8 cellular contexts compared by ENCODE assay signal in the genomic region with DNA sequence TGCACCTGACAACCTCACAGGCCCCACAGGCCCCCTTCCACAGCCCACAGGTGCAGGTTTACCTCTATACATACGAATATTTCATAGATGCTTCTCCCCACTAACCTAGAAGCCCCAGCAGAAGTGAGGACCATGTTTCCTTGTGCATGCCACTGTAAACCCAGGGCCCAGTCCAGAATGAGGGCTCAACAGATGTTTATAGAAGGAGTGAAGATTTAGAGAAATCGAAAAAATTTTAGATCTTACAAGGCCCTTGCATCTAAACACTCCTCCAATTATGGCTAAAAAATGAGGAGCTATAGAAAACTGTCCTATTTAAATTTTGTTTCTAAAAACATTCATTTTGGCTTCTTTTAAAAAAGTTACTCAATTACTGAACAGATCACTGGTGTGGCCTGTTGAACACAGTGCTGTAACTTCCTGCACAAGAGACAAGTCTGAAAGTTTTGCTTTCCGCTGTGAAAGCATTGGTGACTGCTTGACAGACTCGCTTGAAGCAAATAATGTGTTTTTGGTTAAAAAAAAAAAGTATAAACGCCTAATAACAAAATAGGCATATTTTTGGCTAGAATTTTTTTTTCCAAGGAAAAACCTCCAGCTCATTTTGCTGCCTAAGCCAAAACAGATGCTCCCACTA. TPM values are rescaled to one million over a fixed set of nuclear protein-coding genes. Genes with fewer than 3 reads are reported as not detected.
DNase-seq lines count a peak whose midpoint lies in the region; ATAC-seq and TF ChIP-seq lines count a peak whose summit lies in the region.

No MANE protein-coding gene starts in this region.

- ATAC-seq in HG02798 (IDR thresholded peaks at IDR 0.05; ENCODE audit: poor library complexity, unreplicated experiment) (no peak), GM18502 (IDR thresholded peaks at IDR 0.05; ENCODE audit: poor library complexity, unreplicated experiment) (no peak), esophagus mucosa (no peak)

- POLR2A ChIA-PET in GM10248 (lab: Yijun Ruan, JAX): no interaction called here

- DNase-seq in GM10248 (ENCODE audit: extremely low spot score): peak; percentile 47
- DNase-seq in KBM-7: peak; percentile 39
- no peak for DNase-seq in brain microvascular endothelial cell
- DNase-seq in lung microvascular endothelial cell (ENCODE audit: low read depth in 2 of 2): peak; percentile 39 to 52
- DNase-seq in stimulated activated CD4-positive, alpha-beta T cell treated with anti-CD3 and anti-CD28 coated beads, Interleukin-4, amount 100 ng/mL, for 1 hour: no peak

- CTCF ChIA-PET in GM10248 (lab: Yijun Ruan, JAX): interaction anchor here (0.8 to 2.9 kb wide), 13 partner anchors 9 to 300 kb away, joined by 3 to 20 read pairs (median 4); no protein-coding TSS in a partner anchor

- TF ChIP-seq CTCF in GM10248 (IDR thresholded peaks at IDR 0.05; ENCODE audit: control extremely low read depth, extremely low read depth, low read depth, missing control alignments) (no peak), brain microvascular endothelial cell (IDR thresholded peaks at IDR 0.05; ENCODE audit: low read depth, low read length, missing control alignments) (no peak)

- no peaks in the 10 kb centered on the region for H3K36me3 ChIP-seq in brain microvascular endothelial cell (replicated peaks)

- H3K27me3 ChIP-seq in brain microvascular endothelial cell (replicated peaks): no peaks in the 10 kb centered on the region

- H3K4me3 ChIP-seq in brain microvascular endothelial cell (ENCODE audit: low read depth, low read length): peak overlapping the region; percentile 77

- in situ Hi-C loops in KBM-7 (cut with MboI; ENCODE audit: low pct_unique_long_range_greater_than_20kb, low sequenced_read_pairs) (no loop called here), brain microvascular endothelial cell (cut with HindIII; ENCODE audit: low pct_ligation_motif_present, low sequenced_read_pairs) (no loop called here)

- H3K27ac ChIP-seq in brain microvascular endothelial cell: no peak overlapping the region

RNA-seq across cellular contexts. Expression of a gene that starts 1.2 kb away (rescaled TPM):
- total RNA-seq in lung microvascular endothelial cell (16.6 and 24.2 TPM in 2 replicates), esophagus mucosa (11.3 TPM)

RNA-seq across cellular contexts. Expression of a gene that starts 49.2 kb away (rescaled TPM):
- total RNA-seq in lung microvascular endothelial cell (25.7 and 27.8 TPM in 2 replicates), esophagus mucosa (23.3 TPM)

Comparison
In these comparisons a context has a peak if more than half of its experiments do, and no peak if none do; other contexts are left out.
1. DNase-seq: peak in GM10248 (single experiment), KBM-7 (single experiment) and lung microvascular endothelial cell (2 of 2); none in brain microvascular endothelial cell (single experiment) and stimulated activated CD4-positive, alpha-beta T cell treated with anti-CD3 and anti-CD28 coated beads, Interleukin-4, amount 100 ng/mL, for 1 hour (single experiment).